11 cellular contexts compared by ENCODE assay signal in genomic region chr7:146681487-146681886, GRCh38.
"Had no signal": no experiment of that assay in that cellular context is flagged by ENCODE, and none has a peak within 500 bp of the region (broad histone marks: within the 10 kb centered on the region; RNA-seq: fewer than 3 reads in every experiment).

No MANE protein-coding gene starts in this region.

- H3K9ac ChIP-seq: GM23248 had no signal

- H3K9me3 ChIP-seq: HAP-1 had no signal

- H3K27ac ChIP-seq: GM23248 had no signal

- H3K4me3 ChIP-seq: GM23248, GM23338, HAP-1 had no signal

- H2AFZ ChIP-seq: GM23248, GM23338 had no signal

- FAIRE-seq: H1, H54 had no signal

- H3K4me1 ChIP-seq: HAP-1 had no signal

- ATAC-seq: GM23338, HCT116 had no signal

- H3K4me2 ChIP-seq: GM23338 had no signal

- H3K36me3 ChIP-seq: HAP-1 had no signal

- DNase-seq: GM23248, GOT3, H7, H9, HCEC 1CT, HFFc6 had no signal
